Comparison of ENCODE assay signal across 8 cellular contexts in the genomic region with DNA sequence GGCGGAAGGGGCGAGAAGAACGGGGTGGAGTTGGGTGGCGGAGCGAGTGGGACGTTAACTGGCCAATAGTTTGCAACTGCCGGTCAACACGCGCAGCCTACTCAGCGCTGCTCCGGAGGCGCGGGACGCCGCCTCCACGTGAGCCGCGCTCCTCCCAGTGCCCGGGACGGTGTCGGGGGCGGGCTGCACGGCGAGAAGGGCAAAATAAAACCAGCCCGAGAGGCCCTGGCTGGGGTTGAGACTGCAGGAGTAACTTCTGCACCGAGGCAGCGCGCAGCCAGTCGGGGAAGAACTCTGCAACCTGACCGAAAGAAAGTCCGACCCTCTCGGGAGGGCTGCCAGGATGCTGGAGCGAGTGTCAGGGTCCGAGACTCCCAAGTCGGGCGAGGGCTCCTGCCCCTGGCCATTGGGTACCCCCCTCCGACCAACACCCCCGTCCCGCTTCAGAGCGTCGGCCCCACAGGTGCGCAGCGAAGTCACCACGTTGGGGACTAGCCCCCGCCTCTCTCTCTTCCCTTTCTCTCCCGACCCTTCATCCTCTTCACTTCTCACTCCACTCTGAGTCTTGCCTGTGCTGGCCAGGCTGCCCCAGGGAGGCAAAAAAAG. TPM values are rescaled to one million over a fixed set of nuclear protein-coding genes. Genes with fewer than 3 reads are reported as not detected.
DNase-seq lines count a peak whose midpoint lies in the region.

No MANE protein-coding gene starts in this region.

- H3K4me1 ChIP-seq in ectodermal cell (ENCODE audit: control insufficient read depth, insufficient read depth, low read length) (peaks cover 15% of the 10 kb centered on the region), muscle layer of colon (ENCODE audit: insufficient read depth, low read length) (peaks cover 6% of the 10 kb centered on the region)

- peak overlapping the region; percentile 61 for H3K4me3 ChIP-seq in ectodermal cell (ENCODE audit: insufficient read depth, low read depth, low read length)
- peak overlapping the region; percentile 55 to 68 for H3K4me3 ChIP-seq in muscle layer of colon (ENCODE audit: low read depth in 1 of 2, low read length in 2 of 2)

- WGBS in ectodermal cell, 2 experiments, result 1% methylated on average over 46 of the region's 46 CpGs

- no peak overlapping the region for H3K9ac ChIP-seq in muscle layer of colon (ENCODE audit: low read length)

- H3K36me3 ChIP-seq in ectodermal cell (ENCODE audit: control insufficient read depth, insufficient read depth, low read length) (no peaks in the 10 kb centered on the region), muscle layer of colon (ENCODE audit: insufficient read depth, low read length) (no peaks in the 10 kb centered on the region)

- H3K27me3 ChIP-seq in ectodermal cell (ENCODE audit: control insufficient read depth, insufficient read depth, low read length, poor library complexity, severe bottlenecking) (peaks cover 6% of the 10 kb centered on the region), muscle layer of colon (ENCODE audit: control insufficient read depth in 1 of 2, insufficient read depth in 2 of 2, low read length in 2 of 2) (peaks cover 5 to 32% of the 10 kb centered on the region in 2 donors)

- DNase-seq in stimulated activated CD4-positive, alpha-beta T cell treated with anti-CD3 and anti-CD28 coated beads, Interleukin-15, amount 100 ng/mL, for 24 hours, result peak; percentile 2
- no peak for DNase-seq in stimulated activated CD4-positive, alpha-beta T cell treated with anti-CD3 and anti-CD28 coated beads, Interleukin-2, amount 100 ng/mL, for 48 hours
- DNase-seq in T-helper 2 cell (no peak), activated gamma-delta T cell (lab: John Stamatoyannopoulos, UW) (no peak), T-helper 9 cell (no peak)
- no peak for DNase-seq in activated naive CD4-positive, alpha-beta T cell (lab: John Stamatoyannopoulos, UW)

- H3K9me3 ChIP-seq in ectodermal cell (ENCODE audit: control insufficient read depth, low read length) (no peaks in the 10 kb centered on the region), muscle layer of colon (ENCODE audit: low read length) (no peaks in the 10 kb centered on the region)

- H3K27ac ChIP-seq in ectodermal cell (ENCODE audit: insufficient read depth, low read depth, low read length, poor library complexity, severe bottlenecking) (peak overlapping the region; percentile 62), muscle layer of colon (ENCODE audit: low read depth, low read length) (no peak overlapping the region)

RNA-seq across cellular contexts. Expression of gene ELAVL2, which starts 25.1 kb away (rescaled TPM):
- polyA plus RNA-seq in ectodermal cell (2013, experiment 1 of 4), result 11.1 TPM
- polyA plus RNA-seq in ectodermal cell (2013, experiment 2 of 4), result 17.8 TPM
- 10.5 TPM for polyA plus RNA-seq in ectodermal cell (2013, experiment 3 of 4)
- 11.9 TPM for polyA plus RNA-seq in ectodermal cell (2013, experiment 4 of 4)
